In genomic region chr3:184320099-184320445, GRCh38 we compare ENCODE assay signal across 6 cellular contexts. TPM values are rescaled to one million over a fixed set of nuclear protein-coding genes. Genes with fewer than 3 reads are reported as not detected.
DNase-seq lines count a peak whose midpoint lies in the region; ATAC-seq and TF ChIP-seq lines count a peak whose summit lies in the region.

No MANE protein-coding gene starts in this region.

- peak in 1 of 12 donors; percentile 22 for TF ChIP-seq CTCF in heart left ventricle (IDR thresholded peaks at IDR 0.05)

- intact Hi-C loops in activated CD4-positive, alpha-beta T cell treated with anti-CD3 and anti-CD28 coated beads, Interleukin-2, amount 10 ng/mL, durations not matched to agents 24 days and 14 days (cut with micrococcal nuclease) = no loop called here
- intact Hi-C loops in heart left ventricle (cut with DNase I) = loop anchor here in 2 of 10 donors (2.0 kb wide), 1 partner anchor 15 kb away; no protein-coding TSS in a partner anchor

- no peak for TF ChIP-seq POLR2A in heart left ventricle (IDR thresholded peaks at IDR 0.05)

- peak; percentile 90 to 95 (median 92) for ATAC-seq in heart left ventricle
- ATAC-seq in stimulated activated naive CD8-positive, alpha-beta T cell treated with anti-CD3 and anti-CD28 coated beads, Interleukin-15, Interleukin-2, amounts not matched to agents 100 U/mL and 50 U/mL, for 24 hours = peak; percentile 78
- no peak for ATAC-seq in HG02610 (IDR thresholded peaks at IDR 0.05; ENCODE audit: unreplicated experiment)

- H3K27ac Mint-ChIP-seq in activated CD4-positive, alpha-beta T cell treated with anti-CD3 and anti-CD28 coated beads, Interleukin-2, amount 10 ng/mL, durations not matched to agents 24 days and 14 days = peak overlapping the region; percentile 20

- no peaks in the 10 kb centered on the region for H3K9me3 ChIP-seq in heart left ventricle

- WGBS in heart left ventricle, 4 donors = 0 to 7% (median 5%) methylated on average over 1 to 4 of the region's 4 CpGs

- H3K4me3 ChIP-seq in heart left ventricle = peak overlapping the region in 9 of 12 donors; percentile 2 to 48 (median 38)

- no peaks in the 10 kb centered on the region for H3K27me3 Mint-ChIP-seq in activated CD4-positive, alpha-beta T cell treated with anti-CD3 and anti-CD28 coated beads, Interleukin-2, amount 10 ng/mL, durations not matched to agents 24 days and 14 days

- H3K4me1 Mint-ChIP-seq in activated CD4-positive, alpha-beta T cell treated with anti-CD3 and anti-CD28 coated beads, Interleukin-2, amount 10 ng/mL, durations not matched to agents 24 days and 14 days = peaks cover 41% of the 10 kb centered on the region

- DNase-seq in LHCN-M2 (ENCODE audit: low read depth) (peak; percentile 95), heart left ventricle (peak; percentile 96 to 98 (median 96)), NCI-H1930 (lab: John Stamatoyannopoulos, UW) (no peak)
- no peak for DNase-seq in activated CD4-positive, alpha-beta T cell treated with anti-CD3 and anti-CD28 coated beads, Interleukin-2, amount 10 ng/mL, durations not matched to agents 24 days and 14 days
- peak; percentile 62 for DNase-seq in stimulated activated naive CD8-positive, alpha-beta T cell treated with anti-CD3 and anti-CD28 coated beads, Interleukin-15, Interleukin-2, amounts not matched to agents 100 U/mL and 50 U/mL, for 24 hours

- H3K36me3 ChIP-seq in heart left ventricle = peaks cover 9 to 82% (median 68%) of the 10 kb centered on the region in 9 donors

- H3K4me3 Mint-ChIP-seq in activated CD4-positive, alpha-beta T cell treated with anti-CD3 and anti-CD28 coated beads, Interleukin-2, amount 10 ng/mL, durations not matched to agents 24 days and 14 days = no peak overlapping the region

- H3K27me3 ChIP-seq in heart left ventricle = no peaks in the 10 kb centered on the region

- H3K36me3 Mint-ChIP-seq in activated CD4-positive, alpha-beta T cell treated with anti-CD3 and anti-CD28 coated beads, Interleukin-2, amount 10 ng/mL, durations not matched to agents 24 days and 14 days (ENCODE audit: low read depth) = peaks cover 81% of the 10 kb centered on the region

- H3K4me1 ChIP-seq in heart left ventricle = peaks cover 4 to 76% (median 53%) of the 10 kb centered on the region in 12 donors

- H3K9me3 Mint-ChIP-seq in activated CD4-positive, alpha-beta T cell treated with anti-CD3 and anti-CD28 coated beads, Interleukin-2, amount 10 ng/mL, durations not matched to agents 24 days and 14 days = no peaks in the 10 kb centered on the region

- peak overlapping the region in 11 of 12 donors; percentile 78 to 93 (median 89) for H3K27ac ChIP-seq in heart left ventricle

RNA-seq across cellular contexts. Expression of gene EIF4G1, which starts 5.7 kb away (rescaled TPM):
- total RNA-seq in LHCN-M2 (2014; rRNA removed) (302 and 321 TPM in 2 replicates), heart left ventricle (100 to 1,000 TPM; 211 to 406 (median 229) TPM)
- 221 TPM for polyA plus RNA-seq in LHCN-M2 (2012)
- total RNA-seq in activated CD4-positive, alpha-beta T cell treated with anti-CD3 and anti-CD28 coated beads, Interleukin-2, amount 10 ng/mL, durations not matched to agents 24 days and 14 days = 680 and 700 TPM in 2 replicates
- 100 to 1,000 TPM; 178 to 407 TPM for polyA plus RNA-seq in heart left ventricle

RNA-seq across cellular contexts. Expression of gene FAM131A, which starts 17.3 kb away (rescaled TPM):
- total RNA-seq in LHCN-M2 (2014; rRNA removed) = 7.1 and 7.6 TPM in 2 replicates
- polyA plus RNA-seq in LHCN-M2 (2012) = 4.5 TPM
- total RNA-seq in activated CD4-positive, alpha-beta T cell treated with anti-CD3 and anti-CD28 coated beads, Interleukin-2, amount 10 ng/mL, durations not matched to agents 24 days and 14 days = 8.6 and 8.7 TPM in 2 replicates
- 10 to 100 TPM; 21.9 to 53.2 (median 30.9) TPM for total RNA-seq in heart left ventricle
- 10 to 100 TPM; 24.1 to 36.9 TPM for polyA plus RNA-seq in heart left ventricle

RNA-seq across cellular contexts. Expression of gene PSMD2, which starts 21.0 kb away (rescaled TPM):
- 623 and 688 TPM in 2 replicates for total RNA-seq in LHCN-M2 (2014; rRNA removed)
- 515 TPM for polyA plus RNA-seq in LHCN-M2 (2012)
- total RNA-seq in activated CD4-positive, alpha-beta T cell treated with anti-CD3 and anti-CD28 coated beads, Interleukin-2, amount 10 ng/mL, durations not matched to agents 24 days and 14 days = 280 and 283 TPM in 2 replicates
- 100 to 1,000 TPM; 198 to 314 (median 232) TPM for total RNA-seq in heart left ventricle
- 100 to 1,000 TPM in 1 of 2 donors, 10 to 100 TPM in 1; 82.3 to 443 TPM for polyA plus RNA-seq in heart left ventricle

RNA-seq across cellular contexts. Expression of gene CLCN2, which starts 41.3 kb away (rescaled TPM):
- total RNA-seq in LHCN-M2 (2014; rRNA removed) (4.4 and 5.9 TPM in 2 replicates), heart left ventricle (1 to 10 TPM; 1.3 to 3.6 (median 2.0) TPM)
- polyA plus RNA-seq in LHCN-M2 (2012) = 1.5 TPM
- 8.3 and 8.4 TPM in 2 replicates for total RNA-seq in activated CD4-positive, alpha-beta T cell treated with anti-CD3 and anti-CD28 coated beads, Interleukin-2, amount 10 ng/mL, durations not matched to agents 24 days and 14 days
- 1 to 10 TPM; 1.2 to 2.7 TPM for polyA plus RNA-seq in heart left ventricle

RNA-seq across cellular contexts. Expression of gene POLR2H, which starts 41.4 kb away (rescaled TPM):
- total RNA-seq in LHCN-M2 (2014; rRNA removed) (106 and 116 TPM in 2 replicates), heart left ventricle (10 to 100 TPM; 15.2 to 40.3 (median 22.1) TPM)
- 70.7 TPM for polyA plus RNA-seq in LHCN-M2 (2012)
- total RNA-seq in activated CD4-positive, alpha-beta T cell treated with anti-CD3 and anti-CD28 coated beads, Interleukin-2, amount 10 ng/mL, durations not matched to agents 24 days and 14 days = 159 and 161 TPM in 2 replicates
- polyA plus RNA-seq in heart left ventricle = 10 to 100 TPM; 37.9 to 51.4 TPM

Comparison
In these comparisons a context has a peak if more than half of its experiments do, and no peak if none do; other contexts are left out.
1. DNase-seq: peak in LHCN-M2 (single experiment), heart left ventricle (5 of 5) and stimulated activated naive CD8-positive, alpha-beta T cell treated with anti-CD3 and anti-CD28 coated beads, Interleukin-15, Interleukin-2, amounts not matched to agents 100 U/mL and 50 U/mL, for 24 hours (single experiment); none in activated CD4-positive, alpha-beta T cell treated with anti-CD3 and anti-CD28 coated beads, Interleukin-2, amount 10 ng/mL, durations not matched to agents 24 days and 14 days (single experiment) and NCI-H1930 (0 of 2).